ENCODE assay signal across 12 cellular contexts in genomic region chr17:57099165-57099564, GRCh38.
A peak's percentile ranks its signal among the peaks of the same experiment; 100 is the strongest.
DNase-seq lines count a peak whose midpoint lies in the region; ATAC-seq and TF ChIP-seq lines count a peak whose summit lies in the region.
"Had no signal": no experiment of that assay in that cellular context is flagged by ENCODE, and none has a peak within 500 bp of the region (broad histone marks: within the 10 kb centered on the region; RNA-seq: fewer than 3 reads in every experiment).

No MANE protein-coding gene starts in this region.

- no peak overlapping the region for H3K4me3 Mint-ChIP-seq in activated naive CD4-positive, alpha-beta T cell treated with anti-CD3 and anti-CD28 coated beads, Interleukin-2, amount 10 ng/mL, durations not matched to agents 7 days and 5 days
- H3K4me3 Mint-ChIP-seq: activated CD8-positive, alpha-beta memory T cell treated with anti-CD3 and anti-CD28 coated beads, Interleukin-2, amount 10 ng/mL, durations not matched to agents 7 days and 5 days; nephron had no signal

- H3K4me3 ChIP-seq in coronary artery (no peak overlapping the region), tibial artery (no peak overlapping the region)

- H3K9me3 Mint-ChIP-seq in activated naive CD4-positive, alpha-beta T cell treated with anti-CD3 and anti-CD28 coated beads, Interleukin-2, amount 10 ng/mL, durations not matched to agents 7 days and 5 days: no peaks in the 10 kb centered on the region
- H3K9me3 Mint-ChIP-seq: nephron had no signal

- CTCF ChIA-PET in activated naive CD4-positive, alpha-beta T cell treated with anti-CD3 and anti-CD28 coated beads, Interleukin-2, amount 10 ng/mL, durations not matched to agents 7 days and 5 days (lab: Charles Lee): no interaction called here

- peak; percentile 72 for ATAC-seq in HG02973 (IDR thresholded peaks at IDR 0.05; ENCODE audit: unreplicated experiment)
- ATAC-seq: activated CD8-positive, alpha-beta memory T cell treated with anti-CD3 and anti-CD28 coated beads, Interleukin-2, amount 10 ng/mL, durations not matched to agents 7 days and 5 days had no signal

- H3K4me1 Mint-ChIP-seq in activated naive CD4-positive, alpha-beta T cell treated with anti-CD3 and anti-CD28 coated beads, Interleukin-2, amount 10 ng/mL, durations not matched to agents 7 days and 5 days: peaks cover 17% of the 10 kb centered on the region

- peaks cover 0 to 100% (median 73%) of the 10 kb centered on the region in 4 donors for H3K4me1 ChIP-seq in tibial artery

- peaks cover 3% of the 10 kb centered on the region for H3K36me3 Mint-ChIP-seq in activated naive CD4-positive, alpha-beta T cell treated with anti-CD3 and anti-CD28 coated beads, Interleukin-2, amount 10 ng/mL, durations not matched to agents 7 days and 5 days

- H3K27me3 ChIP-seq in tibial artery: no peaks in the 10 kb centered on the region

- H3K27ac ChIP-seq in coronary artery: peak overlapping the region; percentile 76 to 81
- H3K27ac ChIP-seq in tibial artery: peak overlapping the region; percentile 92 to 98

- TF ChIP-seq CTCF in coronary artery (IDR thresholded peaks at IDR 0.05) (no peak), tibial artery (IDR thresholded peaks at IDR 0.05) (no peak)

- intact Hi-C loops in tibial artery (cut with DNase I; ENCODE audit: low total_unique reads): no loop called here

- H3K36me3 ChIP-seq in tibial artery: no peaks in the 10 kb centered on the region

- no peaks in the 10 kb centered on the region for H3K27me3 Mint-ChIP-seq in activated naive CD4-positive, alpha-beta T cell treated with anti-CD3 and anti-CD28 coated beads, Interleukin-2, amount 10 ng/mL, durations not matched to agents 7 days and 5 days
- H3K27me3 Mint-ChIP-seq: activated CD8-positive, alpha-beta memory T cell treated with anti-CD3 and anti-CD28 coated beads, Interleukin-2, amount 10 ng/mL, durations not matched to agents 7 days and 5 days had no signal

- no peaks in the 10 kb centered on the region for H3K9me3 ChIP-seq in tibial artery

- H3K27ac Mint-ChIP-seq in activated naive CD4-positive, alpha-beta T cell treated with anti-CD3 and anti-CD28 coated beads, Interleukin-2, amount 10 ng/mL, durations not matched to agents 7 days and 5 days: peak overlapping the region; percentile 55
- H3K27ac Mint-ChIP-seq: activated CD8-positive, alpha-beta memory T cell treated with anti-CD3 and anti-CD28 coated beads, Interleukin-2, amount 10 ng/mL, durations not matched to agents 7 days and 5 days had no signal

- no peak for DNase-seq in activated naive CD4-positive, alpha-beta T cell treated with anti-CD3 and anti-CD28 coated beads, Interleukin-2, amount 10 ng/mL, durations not matched to agents 7 days and 5 days
- no peak for DNase-seq in activated naive CD4-positive, alpha-beta T cell (lab: John Stamatoyannopoulos, UW)
- no peak for DNase-seq in coronary artery (ENCODE audit: low spot score)
- no peak for DNase-seq in tibial artery
- no peak for DNase-seq in stimulated activated CD4-positive, alpha-beta T cell treated with anti-CD3 and anti-CD28 coated beads, Interleukin-4, amount 100 ng/mL, for 4 hours
- no peak for DNase-seq in middle frontal gyrus (ENCODE audit: extremely low spot score, low spot score)
- no peak for DNase-seq in GOT3 (lab: John Stamatoyannopoulos, UW)
- DNase-seq: activated CD8-positive, alpha-beta memory T cell treated with anti-CD3 and anti-CD28 coated beads, Interleukin-2, amount 10 ng/mL, durations not matched to agents 7 days and 5 days; NCI-H1105; SIG-M5 had no signal
